8 cellular contexts compared by ENCODE assay signal in genomic region chr3:66220602-66221377, GRCh38. TPM values are rescaled to one million over a fixed set of nuclear protein-coding genes. Genes with fewer than 3 reads are reported as not detected.
DNase-seq lines count a peak whose midpoint lies in the region; ATAC-seq and TF ChIP-seq lines count a peak whose summit lies in the region.

A gene with protein sequence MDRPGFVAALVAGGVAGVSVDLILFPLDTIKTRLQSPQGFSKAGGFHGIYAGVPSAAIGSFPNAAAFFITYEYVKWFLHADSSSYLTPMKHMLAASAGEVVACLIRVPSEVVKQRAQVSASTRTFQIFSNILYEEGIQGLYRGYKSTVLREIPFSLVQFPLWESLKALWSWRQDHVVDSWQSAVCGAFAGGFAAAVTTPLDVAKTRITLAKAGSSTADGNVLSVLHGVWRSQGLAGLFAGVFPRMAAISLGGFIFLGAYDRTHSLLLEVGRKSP (plus strand): TSS chr3:66221001. CDS start chr3:66221095, 94 bp downstream.

- peak; percentile 99 for ATAC-seq in GM21619 (IDR thresholded peaks at IDR 0.05; ENCODE audit: unreplicated experiment)

- no peaks in the 10 kb centered on the region for H3K9me3 ChIP-seq in PC-9 (ENCODE audit: insufficient read depth, low read depth)
- H3K9me3 ChIP-seq in mucosa of rectum (ENCODE audit: control insufficient read depth in 2 of 2, low read length in 2 of 2), result no peaks in the 10 kb centered on the region

- H3K27me3 ChIP-seq in PC-9 (ENCODE audit: insufficient read depth, low read depth) (no peaks in the 10 kb centered on the region), mucosa of rectum (ENCODE audit: control insufficient read depth in 2 of 2, insufficient read depth in 2 of 2, low read length in 2 of 2) (no peaks in the 10 kb centered on the region)

- CTCF ChIA-PET in PC-9 (lab: Charles Lee), result interaction anchor here (0.6 kb wide), 1 partner anchor 1975 kb away, joined by 3 read pairs; no protein-coding TSS in a partner anchor

- POLR2A ChIA-PET in PC-9 (lab: Charles Lee; ENCODE audit: unreplicated experiment), result interaction anchor here (0.6 kb wide), 2 partner anchors 173 to 1533 kb away, joined by 3 to 6 read pairs; partner anchors contain the start of gene ADAMTS9

- no TSS peak for BruUV-seq in PC-9 (replicated peaks; lab: Mats Ljungman, UMichigan)

- peak within 1 kb of the TSS; percentile 70 to 74 for H3K9ac ChIP-seq in mucosa of rectum (ENCODE audit: low read depth in 1 of 2, low read length in 2 of 2)

- DNase-seq in DMS153 (lab: John Stamatoyannopoulos, UW) (peak; percentile 83), PC-9 (peak; percentile 85 to 93), epithelial cell of proximal tubule (ENCODE audit: low read depth) (peak; percentile 85)
- peak; percentile 95 for DNase-seq in Jurkat, Clone E6-1 (ENCODE audit: low read depth, low spot score)
- DNase-seq in activated T-cell treated with anti-CD3 and anti-CD28 coated beads, Interleukin-2, amount 50 U/mL, for 1 hour, result peak; percentile 96
- DNase-seq in stimulated activated CD8-positive, alpha-beta memory T cell treated with anti-CD3 and anti-CD28 coated beads, Interleukin-4, amount 100 ng/mL, for 48 hours, result peak; percentile 96

- peak within 1 kb of the TSS; percentile 93 for H3K4me3 ChIP-seq in Jurkat, Clone E6-1 (ENCODE audit: low read length)
- H3K4me3 ChIP-seq in PC-9, result peak within 1 kb of the TSS; percentile 87
- H3K4me3 ChIP-seq in epithelial cell of proximal tubule (ENCODE audit: low read depth, low read length), result peak within 1 kb of the TSS; percentile 67
- peak within 1 kb of the TSS; percentile 94 to 95 for H3K4me3 ChIP-seq in mucosa of rectum (ENCODE audit: low read length in 2 of 2)

- no peak for TF ChIP-seq CTCF in PC-9 (conservative IDR thresholded peaks at IDR 0.05)
- TF ChIP-seq CTCF in epithelial cell of proximal tubule (conservative IDR thresholded peaks at IDR 0.05; ENCODE audit: low read depth, low read length), result no peak

- peaks cover 13% of the 10 kb centered on the region for H3K79me2 ChIP-seq in PC-9 (ENCODE audit: low read depth)

- intact Hi-C loops in PC-9 (cut with micrococcal nuclease; ENCODE audit: unreplicated experiment), result loop anchor here (2.0 kb wide), 1 partner anchor 1532 kb away; no protein-coding TSS in a partner anchor

- H3F3A ChIP-seq in PC-9 (ENCODE audit: insufficient read depth, low read depth), result peaks cover 6% of the 10 kb centered on the region; the same call in 1 of the 2 replicates

- H3K27ac ChIP-seq in PC-9 (peak within 1 kb of the TSS; percentile 82), mucosa of rectum (ENCODE audit: low read depth in 2 of 2, low read length in 2 of 2) (peak within 1 kb of the TSS; percentile 68 to 72)

- peak within 1 kb of the TSS; percentile 99 for H3K4me2 ChIP-seq in PC-9

- H2AFZ ChIP-seq in PC-9, result peak within 1 kb of the TSS; percentile 87

- H3K36me3 ChIP-seq in PC-9 (ENCODE audit: low read depth) (no peaks in the 10 kb centered on the region), mucosa of rectum (ENCODE audit: control insufficient read depth in 2 of 2, insufficient read depth in 2 of 2, low read length in 2 of 2) (no peaks in the 10 kb centered on the region)

- H3K4me1 ChIP-seq in PC-9 (replicated peaks; ENCODE audit: insufficient read depth) (peaks cover 9% of the 10 kb centered on the region; the same call in 1 of the 2 replicates), mucosa of rectum (ENCODE audit: control insufficient read depth in 2 of 2, insufficient read depth in 2 of 2, low read length in 2 of 2) (peaks cover 3 to 8% of the 10 kb centered on the region in 2 donors)

- H4K20me1 ChIP-seq in PC-9 (ENCODE audit: insufficient read depth), result no peaks in the 10 kb centered on the region

- H3K9me2 ChIP-seq in PC-9 (ENCODE audit: insufficient read depth), result no peaks in the 10 kb centered on the region

RNA-seq across cellular contexts. Expression of the gene that starts here (rescaled TPM):
- polyA plus RNA-seq in Jurkat, Clone E6-1 (2012; ENCODE audit: insufficient read depth, insufficient read length), result 40.5 TPM
- 20.8 and 30.1 TPM in 2 replicates for total RNA-seq in PC-9 (2021)
- 16.2 and 17.5 TPM in 2 replicates for total RNA-seq in epithelial cell of proximal tubule

Comparison
In these comparisons a context has a peak if more than half of its experiments do, and no peak if none do; other contexts are left out.
1. Peak in every context shown above with its lines: DNase-seq, ATAC-seq, H3K4me3 ChIP-seq and H3K27ac ChIP-seq.